ENCODE assay signal across 20 cellular contexts in genomic region chr6:116402108-116402507, GRCh38. TPM values are rescaled to one million over a fixed set of nuclear protein-coding genes. Genes with fewer than 3 reads are reported as not detected.
DNase-seq lines count a peak whose midpoint lies in the region; TF ChIP-seq lines count a peak whose summit lies in the region.
"Had no signal": no experiment of that assay in that cellular context is flagged by ENCODE, and none has a peak within 500 bp of the region (broad histone marks: within the 10 kb centered on the region; RNA-seq: fewer than 3 reads in every experiment).

No MANE protein-coding gene starts in this region.

- DNase-seq in AG09309 (ENCODE audit: low read depth) (no peak), GM13977 (ENCODE audit: low spot score) (no peak), adipocyte (ENCODE audit: low read depth) (peak; percentile 15), fibroblast of the aortic adventitia (ENCODE audit: low read depth) (peak; percentile 26), NCI-H524 (lab: John Stamatoyannopoulos, UW) (no peak), lower leg skin (ENCODE audit: low spot score in 2 of 2) (no peak), tibial artery (no peak), Ammon's horn (ENCODE audit: low spot score) (no peak)
- DNase-seq: AML-193, DMS79 treated with DMSO at 0.1 percent for 48 hours, H7, Kasumi-1, MM.1S, NCI-H1092 treated with DMSO at 0.1 percent for 48 hours, NCI-H1694, NCI-H345, NCI-H526, PC-9, SJCRH30 had no signal

- TF ChIP-seq POLR2A in lower leg skin (IDR thresholded peaks at IDR 0.05) = no peak

- intact Hi-C loops in lower leg skin (cut with DNase I; ENCODE audit: low total_unique reads) (no loop called here), tibial artery (cut with DNase I; ENCODE audit: low total_unique reads) (no loop called here)

- in situ Hi-C loops in GM13977 (cut with MboI; ENCODE audit: low pct_unique_long_range_greater_than_20kb, low sequenced_read_pairs, unreplicated experiment) = no loop called here

- H3K4me3 ChIP-seq in AG09309 (ENCODE audit: control insufficient read depth, low read depth, low read length) (no peak overlapping the region), adipocyte (ENCODE audit: low read length) (no peak overlapping the region), fibroblast of the aortic adventitia (ENCODE audit: low read depth, low read length) (no peak overlapping the region), lower leg skin (ENCODE audit: low read depth, poor library complexity, severe bottlenecking) (no peak overlapping the region), tibial artery (no peak overlapping the region)
- H3K4me3 ChIP-seq: PC-9, SJCRH30 had no signal

- no peak overlapping the region for H3K27ac ChIP-seq in tibial artery
- H3K27ac ChIP-seq: PC-9, RWPE1, SJCRH30 had no signal

- H3K9me3 ChIP-seq in adipocyte (ENCODE audit: control insufficient read depth, low read length) (no peaks in the 10 kb centered on the region), tibial artery (no peaks in the 10 kb centered on the region)
- H3K9me3 ChIP-seq: SJCRH30 had no signal

- TF ChIP-seq CTCF in AG09309 (IDR thresholded peaks at IDR 0.05; ENCODE audit: control insufficient read depth, insufficient read depth, low read depth, low read length, missing control alignments) = peak; percentile 27
- peak; percentile 13 for TF ChIP-seq CTCF in GM13977 (IDR thresholded peaks at IDR 0.05; ENCODE audit: extremely low read depth, insufficient read depth, missing control alignments)
- TF ChIP-seq CTCF in fibroblast of the aortic adventitia (IDR thresholded peaks at IDR 0.05; ENCODE audit: insufficient read depth, low read length) = no peak
- no peak for TF ChIP-seq CTCF in lower leg skin (IDR thresholded peaks at IDR 0.05)
- TF ChIP-seq CTCF in tibial artery (IDR thresholded peaks at IDR 0.05) = no peak

- H3K9ac ChIP-seq in adipocyte (ENCODE audit: low read length) = no peak overlapping the region

- WGBS in lower leg skin, 2 donors = 96 to 98% methylated on average over 1 of the region's 1 CpG

- H3K36me3 ChIP-seq in adipocyte (ENCODE audit: control insufficient read depth, insufficient read depth, low read length, severe bottlenecking) (peaks cover 11% of the 10 kb centered on the region), tibial artery (no peaks in the 10 kb centered on the region)

- H3K4me1 ChIP-seq in adipocyte (ENCODE audit: control insufficient read depth, insufficient read depth, low read length) (peaks cover 90% of the 10 kb centered on the region), tibial artery (peaks cover 0 to 68% (median 38%) of the 10 kb centered on the region in 4 donors)

- H3K27me3 ChIP-seq in adipocyte (replicated peaks; ENCODE audit: control insufficient read depth, insufficient read depth, low read length) (no peaks in the 10 kb centered on the region), tibial artery (no peaks in the 10 kb centered on the region)
- H3K27me3 ChIP-seq: SJCRH30 had no signal

RNA-seq across cellular contexts. Expression of gene DSE, which starts 31.4 kb away (rescaled TPM):
- 50.7 and 61.2 TPM in 2 replicates for total RNA-seq in fibroblast of the aortic adventitia (ENCODE audit: low replicate concordance)
- total RNA-seq in lower leg skin = 10 to 100 TPM; 29.0 to 50.4 (median 38.7) TPM

RNA-seq across cellular contexts. Expression of gene CALHM6, which starts 59.1 kb away (rescaled TPM):
- 0.18 and 1.6 TPM in 2 replicates for total RNA-seq in fibroblast of the aortic adventitia (ENCODE audit: low replicate concordance)
- 1 to 10 TPM in 2 of 4 donors, under 1 TPM in 1, not detected in 1; 0.65 to 3.3 (median 2.6) TPM for total RNA-seq in lower leg skin
- total RNA-seq: PC-9, SJCRH30 had no signal

Comparison
In these comparisons a context has a peak if more than half of its experiments do, and no peak if none do; other contexts are left out.
1. DNase-seq: peak in adipocyte (single experiment) and fibroblast of the aortic adventitia (single experiment); none in AG09309 (single experiment), GM13977 (single experiment), NCI-H524 (0 of 2), lower leg skin (0 of 2), tibial artery (0 of 2) and Ammon's horn (single experiment).
2. CTCF ChIP-seq: peak in AG09309 (single experiment) and GM13977 (single experiment); none in fibroblast of the aortic adventitia (single experiment), lower leg skin (0 of 3) and tibial artery (0 of 2).